Comparison of ENCODE assay signal across 10 cellular contexts in genomic region chr1:222546548-222547259, GRCh38. TPM values are rescaled to one million over a fixed set of nuclear protein-coding genes. Genes with fewer than 3 reads are reported as not detected.
DNase-seq lines count a peak whose midpoint lies in the region; ATAC-seq and TF ChIP-seq lines count a peak whose summit lies in the region.
"Had no signal": no experiment of that assay in that cellular context is flagged by ENCODE, and none has a peak within 500 bp of the region (broad histone marks: within the 10 kb centered on the region; RNA-seq: fewer than 3 reads in every experiment).

No MANE protein-coding gene starts in this region.

- 14% methylated on average over 7 of the region's 7 CpGs for WGBS in prostate gland

- H3K4me2 ChIP-seq in skeletal muscle satellite cell (ENCODE audit: low read length) = peak overlapping the region; percentile 78

- intact Hi-C loops in prostate gland (cut with DNase I) = no loop called here

- H3K9ac ChIP-seq in skeletal muscle satellite cell (ENCODE audit: low read depth, low read length) = peak overlapping the region; percentile 18

- no peaks in the 10 kb centered on the region for H3K9me3 ChIP-seq in skeletal muscle satellite cell (replicated peaks; ENCODE audit: low read length)
- H3K9me3 ChIP-seq in prostate gland = no peaks in the 10 kb centered on the region
- H3K9me3 ChIP-seq: psoas muscle had no signal

- peaks cover 22% of the 10 kb centered on the region for H3K4me1 ChIP-seq in skeletal muscle satellite cell (ENCODE audit: control insufficient read depth, insufficient read depth, low read length)
- H3K4me1 ChIP-seq in prostate gland (replicated peaks) = no peaks in the 10 kb centered on the region
- H3K4me1 ChIP-seq: psoas muscle had no signal

- no peaks in the 10 kb centered on the region for H3K36me3 ChIP-seq in skeletal muscle satellite cell (ENCODE audit: insufficient read depth, low read length)
- no peaks in the 10 kb centered on the region for H3K36me3 ChIP-seq in prostate gland

- no peak for TF ChIP-seq CTCF in prostate gland (IDR thresholded peaks at IDR 0.05)

- H3K27me3 ChIP-seq in skeletal muscle satellite cell (ENCODE audit: control insufficient read depth, insufficient read depth, low read length) (no peaks in the 10 kb centered on the region), prostate gland (replicated peaks; ENCODE audit: insufficient read depth) (no peaks in the 10 kb centered on the region)

- H3K4me3 ChIP-seq in skeletal muscle satellite cell (ENCODE audit: low read length) (peak overlapping the region; percentile 27), prostate gland (no peak overlapping the region)
- H3K4me3 ChIP-seq: psoas muscle had no signal

- TF ChIP-seq POLR2A in prostate gland (IDR thresholded peaks at IDR 0.05) = no peak

- DNase-seq in NCI-H2081 (lab: John Stamatoyannopoulos, UW) = peak; percentile 49 to 72
- DNase-seq in NCI-H2081 treated with DMSO at 0.1 percent for 48 hours (lab: John Stamatoyannopoulos, UW) = no peak
- DNase-seq in NCI-H460 (ENCODE audit: extremely low read depth, low read depth) = peak; percentile 86
- DNase-seq in epidermal melanocyte (ENCODE audit: insufficient read length, low spot score) = peak; percentile 27
- no peak for DNase-seq in prostate gland (ENCODE audit: low spot score)
- DNase-seq in activated gamma-delta T cell (lab: John Stamatoyannopoulos, UW) = no peak
- DNase-seq: AML-193, psoas muscle had no signal

- H3K27ac ChIP-seq in prostate gland = no peak overlapping the region
- H3K27ac ChIP-seq: psoas muscle had no signal

- ATAC-seq in HG03442 (IDR thresholded peaks at IDR 0.05; ENCODE audit: unreplicated experiment) = no peak
- ATAC-seq: psoas muscle had no signal

RNA-seq across cellular contexts. Expression of gene HHIPL2, which starts 1.2 kb away (rescaled TPM):
- 24.7 and 26.0 TPM in 2 replicates for total RNA-seq in NCI-H460 (2014; rRNA removed; shearing (Covaris generic))
- 28.1 and 54.8 TPM in 2 replicates for polyA plus RNA-seq in NCI-H460 (2014; cell fraction: nucleus; rRNA removed)
- under 0.01 and 0.22 TPM in 2 replicates for total RNA-seq in skeletal muscle satellite cell (2012; rRNA removed)
- total RNA-seq in prostate gland = 1 to 10 TPM in 1 of 2 donors, not detected in 1; 2.3 TPM
- total RNA-seq: psoas muscle had no signal

RNA-seq across cellular contexts. Expression of gene TAF1A, which starts 43.0 kb away (rescaled TPM):
- 35.4 and 38.1 TPM in 2 replicates for total RNA-seq in NCI-H460 (2014; rRNA removed; shearing (Covaris generic))
- polyA plus RNA-seq in NCI-H460 (2014; cell fraction: nucleus; rRNA removed) = 28.6 and 30.4 TPM in 2 replicates
- total RNA-seq in skeletal muscle satellite cell (2012; rRNA removed) = 8.3 and 13.4 TPM in 2 replicates
- total RNA-seq in prostate gland = 10 to 100 TPM in 1 of 2 donors, 1 to 10 TPM in 1; 8.5 to 12.6 TPM

Comparison
In these comparisons a context has a peak if more than half of its experiments do, and no peak if none do; other contexts are left out.
1. DNase-seq: peak in NCI-H2081 (2 of 2), NCI-H460 (single experiment) and epidermal melanocyte (single experiment); none in NCI-H2081 treated with DMSO at 0.1 percent for 48 hours (single experiment), prostate gland (single experiment) and activated gamma-delta T cell (single experiment).